22 cellular contexts compared by ENCODE assay signal in the genomic region with DNA sequence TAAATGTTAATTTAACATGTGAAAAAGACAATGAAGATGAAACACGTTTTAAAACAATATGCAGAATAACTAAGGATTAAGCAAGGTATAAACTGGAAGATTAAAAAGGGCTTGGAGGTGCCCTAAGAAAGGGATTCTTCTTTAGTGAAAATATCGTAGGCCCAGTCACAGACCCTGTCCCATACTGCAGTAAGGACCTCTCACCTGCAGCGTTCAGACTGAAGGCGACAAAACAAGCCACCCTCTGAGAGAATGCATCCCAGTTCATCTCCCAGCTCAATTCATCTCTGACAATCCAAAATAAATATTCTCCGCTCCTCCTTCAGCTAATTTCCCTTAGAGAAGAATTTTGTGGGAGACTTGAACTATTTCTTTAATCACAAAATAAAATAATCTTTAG.
"Had no signal": no experiment of that assay in that cellular context is flagged by ENCODE, and none has a peak within 500 bp of the region (broad histone marks: within the 10 kb centered on the region; RNA-seq: fewer than 3 reads in every experiment).

No MANE protein-coding gene starts in this region.

- ATAC-seq: HepG2 had no signal

- H3K4me3 ChIP-seq: SJSA1, SK-N-MC had no signal

- H3K36me3 ChIP-seq: SJSA1 had no signal

- H3K27me3 ChIP-seq: SJSA1 had no signal

- H3K27ac ChIP-seq: SJSA1, SK-N-MC had no signal

- DNase-seq: IMR-90, Kasumi-1, KG1, MM.1S, NCI-H1092 treated with DMSO at 0.1 percent for 48 hours, NCI-H1436, NCI-H187, NCI-H2029, NCI-H2081 treated with DMSO at 0.1 percent for 48 hours, NCI-H2171, NCI-H226, NCI-H446, NCI-H510A, NCI-H524 treated with DMSO at 0.1 percent for 48 hours, NCI-H69, NCI-H774, Right ventricle myocardium superior, RPMI8226, SIG-M5 had no signal

- H3K4me1 ChIP-seq: SJSA1 had no signal

- H3K9me3 ChIP-seq: SJSA1 had no signal
